12 cellular contexts compared by ENCODE assay signal in genomic region chr1:27000817-27001460, GRCh38. TPM values are rescaled to one million over a fixed set of nuclear protein-coding genes. Genes with fewer than 3 reads are reported as not detected.
DNase-seq lines count a peak whose midpoint lies in the region; ATAC-seq and TF ChIP-seq lines count a peak whose summit lies in the region.
"Had no signal": no experiment of that assay in that cellular context is flagged by ENCODE, and none has a peak within 500 bp of the region (broad histone marks: within the 10 kb centered on the region; RNA-seq: fewer than 3 reads in every experiment).

No MANE protein-coding gene starts in this region.

- H3K27ac Mint-ChIP-seq in chondrocyte (ENCODE audit: unreplicated experiment), result peak overlapping the region; percentile 98

- H3K36me3 ChIP-seq in lower lobe of right lung (peaks cover 4% of the 10 kb centered on the region), thoracic aorta (peaks cover 10% of the 10 kb centered on the region)

- no peaks in the 10 kb centered on the region for H3K27me3 ChIP-seq in lower lobe of right lung (ENCODE audit: low read depth)
- no peaks in the 10 kb centered on the region for H3K27me3 ChIP-seq in thoracic aorta (replicated peaks; ENCODE audit: insufficient read depth)

- H3K27me3 Mint-ChIP-seq in chondrocyte (ENCODE audit: low read depth), result no peaks in the 10 kb centered on the region

- H3K9me3 Mint-ChIP-seq in chondrocyte (ENCODE audit: low read depth), result no peaks in the 10 kb centered on the region

- H3K4me1 ChIP-seq in lower lobe of right lung, result peaks cover 78% of the 10 kb centered on the region
- H3K4me1 ChIP-seq in thoracic aorta (ENCODE audit: control insufficient read depth in 1 of 2, low read depth in 2 of 2), result peaks cover 44 to 89% of the 10 kb centered on the region in 2 donors

- H3K4me3 ChIP-seq in lower lobe of right lung, result no peak overlapping the region
- no peak overlapping the region for H3K4me3 ChIP-seq in thoracic aorta

- intact Hi-C loops in lower lobe of right lung (cut with DNase I) (no loop called here), posterior cingulate gyrus (cut with DNase I) (no loop called here)

- ATAC-seq in lower lobe of right lung, result no peak
- peak; percentile 57 for ATAC-seq in thoracic aorta (ENCODE audit: insufficient number of reproducible peaks, low FRiP score, low read depth)
- no peak for ATAC-seq in HG02970 (IDR thresholded peaks at IDR 0.05; ENCODE audit: low FRiP score, unreplicated experiment)
- ATAC-seq: stimulated activated naive CD8-positive, alpha-beta T cell treated with anti-CD3 and anti-CD28 coated beads, Interleukin-15, Interleukin-2, amounts not matched to agents 100 U/mL and 50 U/mL, for 24 hours had no signal

- peaks cover 89% of the 10 kb centered on the region for H3K4me1 Mint-ChIP-seq in chondrocyte (ENCODE audit: low read depth)

- no peak for TF ChIP-seq CTCF in chondrocyte (IDR thresholded peaks at IDR 0.05)
- no peak for TF ChIP-seq CTCF in lower lobe of right lung (IDR thresholded peaks at IDR 0.05)
- TF ChIP-seq CTCF in thoracic aorta (IDR thresholded peaks at IDR 0.05), result no peak

- H3K9me3 ChIP-seq in lower lobe of right lung (no peaks in the 10 kb centered on the region), thoracic aorta (no peaks in the 10 kb centered on the region)

- H3K36me3 Mint-ChIP-seq in chondrocyte (ENCODE audit: low read depth), result peaks cover 3% of the 10 kb centered on the region

- H3K4me3 Mint-ChIP-seq in chondrocyte (ENCODE audit: unreplicated experiment), result peak overlapping the region; percentile 33

- peak; percentile 88 for DNase-seq in HT1080 (ENCODE audit: low read depth)
- DNase-seq in chondrocyte (ENCODE audit: low spot score), result no peak
- DNase-seq in lower lobe of right lung, result no peak
- DNase-seq in thoracic aorta (ENCODE audit: low spot score), result peak; percentile 45
- no peak for DNase-seq in activated CD4-positive, CD25-positive, alpha-beta regulatory T cell treated with anti-CD3 and anti-CD28 coated beads, Interleukin-2, amount 50 U/mL, for 72 hours
- DNase-seq in posterior cingulate gyrus, result no peak
- DNase-seq in activated CD4-positive, CD25-positive, alpha-beta regulatory T cell (lab: John Stamatoyannopoulos, UW), result no peak
- DNase-seq: central memory CD4-positive, alpha-beta T cell; NCI-H526 treated with DMSO at 0.1 percent for 48 hours; T-helper 2 cell had no signal

- H3K27ac ChIP-seq in lower lobe of right lung (peak overlapping the region; percentile 73), thoracic aorta (peak overlapping the region; percentile 91 to 93)

RNA-seq across cellular contexts. Expression of gene TRNP1, which starts 7.4 kb away (rescaled TPM):
- 15.2 and 18.9 TPM in 2 replicates for total RNA-seq in HT1080 (2014; rRNA removed; shearing (Covaris generic))
- 9.7 and 11.1 TPM in 2 replicates for polyA plus RNA-seq in HT1080 (2015; cell fraction: cytosol; rRNA removed)
- 7.5 TPM in 2 replicates for polyA plus RNA-seq in HT1080 (2015; cell fraction: nucleus; rRNA removed)
- total RNA-seq in chondrocyte (56.5 to 76.5 TPM (median 72.1 TPM) in 3 replicates), lower lobe of right lung (15.3 TPM), thoracic aorta (10 to 100 TPM; 26.4 to 34.9 TPM)

RNA-seq across cellular contexts. Expression of gene TENT5B, which starts 11.7 kb away (rescaled TPM):
- 0.13 TPM in 1 of 2 replicates, not detected in the other for total RNA-seq in HT1080 (2014; rRNA removed; shearing (Covaris generic))
- 0.84 and 1.2 TPM in 2 replicates for polyA plus RNA-seq in HT1080 (2015; cell fraction: cytosol; rRNA removed)
- 0.32 and 0.36 TPM in 2 replicates for polyA plus RNA-seq in HT1080 (2015; cell fraction: nucleus; rRNA removed)
- total RNA-seq in chondrocyte (15.2 to 39.1 TPM (median 38.1 TPM) in 3 replicates), lower lobe of right lung (21.1 TPM), thoracic aorta (100 to 1,000 TPM in 1 of 2 donors, 10 to 100 TPM in 1; 49.1 to 105 TPM)

RNA-seq across cellular contexts. Expression of gene KDF1, which starts 40.7 kb away (rescaled TPM):
- total RNA-seq in HT1080 (2014; rRNA removed; shearing (Covaris generic)), result not detected in 2 replicates
- polyA plus RNA-seq in HT1080 (2015; cell fraction: cytosol; rRNA removed), result not detected in 2 replicates
- polyA plus RNA-seq in HT1080 (2015; cell fraction: nucleus; rRNA removed), result not detected in 2 replicates
- total RNA-seq in chondrocyte (not detected in 3 replicates), lower lobe of right lung (8.1 TPM), thoracic aorta (not detected)

Comparison
In these comparisons a context has a peak if more than half of its experiments do, and no peak if none do; other contexts are left out.
1. DNase-seq: peak in HT1080 (single experiment) and thoracic aorta (single experiment); none in chondrocyte (single experiment), lower lobe of right lung (single experiment), activated CD4-positive, CD25-positive, alpha-beta regulatory T cell treated with anti-CD3 and anti-CD28 coated beads, Interleukin-2, amount 50 U/mL, for 72 hours (single experiment), posterior cingulate gyrus (0 of 10) and activated CD4-positive, CD25-positive, alpha-beta regulatory T cell (0 of 4).
2. RNA of gene TENT5B, which starts 11.7 kb away (total RNA-seq): 49.1 to 105 TPM in thoracic aorta, 15.2 to 39.1 TPM in chondrocyte and 21.1 TPM in lower lobe of right lung (single experiment); 0.13 TPM in HT1080; every median in the first group is over 10 times any median in the second.